ENCODE assay signal across 8 cellular contexts in genomic region chr1:8382608-8383525, GRCh38.
DNase-seq lines count a peak whose midpoint lies in the region; ATAC-seq and TF ChIP-seq lines count a peak whose summit lies in the region.

No MANE protein-coding gene starts in this region.

- peaks cover 0 to 48% (median 2%) of the 10 kb centered on the region in 9 donors for H3K36me3 ChIP-seq in heart left ventricle
- H3K36me3 ChIP-seq in thyroid gland: no peaks in the 10 kb centered on the region
- H3K36me3 ChIP-seq in brain microvascular endothelial cell (replicated peaks): peaks cover 9% of the 10 kb centered on the region

- H3K56ac ChIP-seq in H9 (ENCODE audit: insufficient read length, low read depth, low read length): no peak overlapping the region

- H3K23me2 ChIP-seq in H9 (ENCODE audit: insufficient read length, low read depth, low read length, poor library complexity, severe bottlenecking): no peaks in the 10 kb centered on the region

- no peak overlapping the region for H3K4ac ChIP-seq in H9 (ENCODE audit: low read depth, low read length)

- no peak overlapping the region for H2BK12ac ChIP-seq in H9 (ENCODE audit: insufficient read length, low read depth, low read length)

- H3K27me3 ChIP-seq in heart left ventricle: no peaks in the 10 kb centered on the region
- H3K27me3 ChIP-seq in thyroid gland: no peaks in the 10 kb centered on the region
- H3K27me3 ChIP-seq in H9 (ENCODE audit: insufficient read depth, low read length): no peaks in the 10 kb centered on the region
- H3K27me3 ChIP-seq in brain microvascular endothelial cell (replicated peaks): no peaks in the 10 kb centered on the region

- H4K5ac ChIP-seq in H9 (ENCODE audit: insufficient read length, low read depth, low read length): no peak overlapping the region

- no peak overlapping the region for H3K23ac ChIP-seq in H9 (ENCODE audit: insufficient read length, low read depth, low read length)

- in situ Hi-C loops in GM13976 (cut with MboI; ENCODE audit: low sequenced_read_pairs, unreplicated experiment) (no loop called here), brain microvascular endothelial cell (cut with HindIII; ENCODE audit: low pct_ligation_motif_present, low sequenced_read_pairs) (no loop called here)

- no peak overlapping the region for H2BK20ac ChIP-seq in H9 (ENCODE audit: low read depth, low read length, poor library complexity, severe bottlenecking)

- H3K79me1 ChIP-seq in H9 (ENCODE audit: insufficient read depth, low read depth, low read length, poor library complexity, severe bottlenecking): peaks cover 9% of the 10 kb centered on the region

- no peak overlapping the region for H2BK5ac ChIP-seq in H9 (ENCODE audit: insufficient read length, low read length)

- no peaks in the 10 kb centered on the region for H4K20me1 ChIP-seq in H9 (ENCODE audit: control insufficient read depth, insufficient read depth, insufficient read length)

- H3K14ac ChIP-seq in H9 (ENCODE audit: insufficient read depth, low read length): no peak overlapping the region

- no peak overlapping the region for H4K91ac ChIP-seq in H9 (ENCODE audit: insufficient read length, low read depth, low read length)

- H4K8ac ChIP-seq in H9 (replicated peaks; ENCODE audit: insufficient read length, low read depth, low read length): no peak overlapping the region

- peaks cover 2% of the 10 kb centered on the region; the same call in 1 of the 2 replicates for H3K79me2 ChIP-seq in H9 (ENCODE audit: insufficient read depth, low read length)

- H2BK15ac ChIP-seq in H9 (ENCODE audit: low read depth, low read length): no peak overlapping the region

- H3K9me3 ChIP-seq in heart left ventricle (no peaks in the 10 kb centered on the region), thyroid gland (no peaks in the 10 kb centered on the region), H9 (ENCODE audit: control insufficient read depth, low read depth, low read length) (no peaks in the 10 kb centered on the region)

- H3K4me1 ChIP-seq in heart left ventricle (peaks cover 0 to 99% (median 88%) of the 10 kb centered on the region in 12 donors), thyroid gland (peaks cover 65 to 87% of the 10 kb centered on the region in 2 donors), H9 (ENCODE audit: insufficient read depth, low read length) (no peaks in the 10 kb centered on the region; the same call in 1 of the 2 replicates)

- no peak overlapping the region for H3K18ac ChIP-seq in H9 (ENCODE audit: insufficient read length, low read depth, low read length)

- H3K4me3 ChIP-seq in heart left ventricle: no peak overlapping the region
- no peak overlapping the region for H3K4me3 ChIP-seq in thyroid gland (replicated peaks in 1 of 3)
- no peak overlapping the region for H3K4me3 ChIP-seq in brain microvascular endothelial cell (ENCODE audit: low read depth, low read length)

- no peak overlapping the region; a peak in 1 of 5 replicates for H3K4me3 Mint-ChIP-seq in H9

- H2AK5ac ChIP-seq in H9 (ENCODE audit: insufficient read length, low read length): no peak overlapping the region

- H2AFZ ChIP-seq in H9 (ENCODE audit: low read length): no peak overlapping the region

- no peak for TF ChIP-seq CTCF in heart left ventricle (IDR thresholded peaks at IDR 0.05)
- no peak for TF ChIP-seq CTCF in VCaP (conservative IDR thresholded peaks at IDR 0.05)
- no peak for TF ChIP-seq CTCF in thyroid gland (IDR thresholded peaks at IDR 0.05)
- no peak for TF ChIP-seq CTCF in GM13976 (IDR thresholded peaks at IDR 0.05; ENCODE audit: borderline replicate concordance, control extremely low read depth, extremely low read depth, insufficient read depth, missing control alignments)
- TF ChIP-seq CTCF in H9 (conservative IDR thresholded peaks at IDR 0.05): no peak
- TF ChIP-seq CTCF in brain microvascular endothelial cell (IDR thresholded peaks at IDR 0.05; ENCODE audit: low read depth, low read length, missing control alignments): no peak

- H3K27me3 Mint-ChIP-seq in H9 (ENCODE audit: low read depth): no peaks in the 10 kb centered on the region

- ATAC-seq in heart left ventricle (no peak), left ventricle myocardium superior (no peak)

- H2BK120ac ChIP-seq in H9 (ENCODE audit: low read depth, low read length, poor library complexity, severe bottlenecking): no peak overlapping the region

- peak overlapping the region in 9 of 12 donors; percentile 2 to 92 (median 39) for H3K27ac ChIP-seq in heart left ventricle
- peak overlapping the region; percentile 44 for H3K27ac ChIP-seq in VCaP
- peak overlapping the region; percentile 31 to 60 (median 32) for H3K27ac ChIP-seq in thyroid gland
- no peak overlapping the region for H3K27ac ChIP-seq in H9 (ENCODE audit: insufficient read length, low read depth, low read length)
- no peak overlapping the region for H3K27ac ChIP-seq in brain microvascular endothelial cell

- H3T11ph ChIP-seq in H9 (ENCODE audit: low read length): no peak overlapping the region

- 74 to 78% (median 76%) methylated on average over 15 of the region's 15 CpGs for WGBS in heart left ventricle, 4 donors
- 74 to 78% methylated on average over 15 of the region's 15 CpGs for WGBS in thyroid gland, 2 donors
- no CpG with 5 or more reads among the region's 15 CpGs for WGBS in H9 (ENCODE audit: extremely low coverage, insufficient read length, low lambda C conversion rate)

- H3K9me3 Mint-ChIP-seq in H9: no peaks in the 10 kb centered on the region

- H3K9ac ChIP-seq in H9 (ENCODE audit: extremely low read depth, insufficient read length, low read length): no peak overlapping the region

- no peak overlapping the region for H3K4me2 ChIP-seq in H9 (ENCODE audit: insufficient read depth, insufficient read length, low read length)

- peak overlapping the region in 1 of 3 experiments; percentile 19; a peak in 1 of 7 replicates for H3K27ac Mint-ChIP-seq in H9

- H3K36me3 Mint-ChIP-seq in H9 (ENCODE audit: insufficient read depth in 1 of 3, low read depth in 3 of 3): peaks cover 5 to 12% (median 5%) of the 10 kb centered on the region in 3 experiments; a peak in 5 of 7 replicates

- intact Hi-C loops in heart left ventricle (cut with DNase I) (no loop called here), left ventricle myocardium superior (cut with micrococcal nuclease) (no loop called here), thyroid gland (cut with DNase I) (no loop called here)

- no peak for DNase-seq in heart left ventricle
- DNase-seq in left ventricle myocardium superior: no peak
- DNase-seq in islet precursor cell: peak; percentile 19
- no peak for DNase-seq in thyroid gland
- DNase-seq in GM13976 (ENCODE audit: low spot score): no peak
- no peak for DNase-seq in H9
- DNase-seq in brain microvascular endothelial cell: no peak

- peaks cover 68 to 70% of the 10 kb centered on the region in 2 experiments for H3K4me1 Mint-ChIP-seq in H9

- TF ChIP-seq POLR2A in heart left ventricle (IDR thresholded peaks at IDR 0.05): no peak
- TF ChIP-seq POLR2A in thyroid gland (IDR thresholded peaks at IDR 0.05): no peak

Comparison
In these comparisons a context has a peak if more than half of its experiments do, and no peak if none do; other contexts are left out.
1. H3K27ac ChIP-seq: peak in heart left ventricle (9 of 12), VCaP (single experiment) and thyroid gland (3 of 3); none in H9 (single experiment) and brain microvascular endothelial cell (single experiment).